Comparison of ENCODE assay signal across 8 cellular contexts in genomic region chr6:140537834-140538680, GRCh38.
DNase-seq lines count a peak whose midpoint lies in the region; ATAC-seq and TF ChIP-seq lines count a peak whose summit lies in the region.

No MANE protein-coding gene starts in this region.

- H3K4me1 ChIP-seq in aorta (ENCODE audit: control insufficient read depth in 1 of 2, insufficient read depth in 2 of 2, low read length in 2 of 2): peaks cover 2% of the 10 kb centered on the region in 2 donors

- intact Hi-C loops in Right ventricle myocardium inferior (cut with DNase I) (no loop called here), cardiac septum (cut with DNase I) (loop anchor here (10.0 kb wide), 2 partner anchors 237 to 1163 kb away; partner anchors contain the start of gene CITED2), aorta (cut with DNase I) (no loop called here)

- H3K4me3 ChIP-seq in choroid plexus epithelial cell (ENCODE audit: low read depth, low read length) (no peak overlapping the region), aorta (ENCODE audit: low read length in 2 of 2) (no peak overlapping the region)

- ATAC-seq in Right ventricle myocardium inferior (peak; percentile 70), aorta (ENCODE audit: low FRiP score) (peak; percentile 65), HG02885 (IDR thresholded peaks at IDR 0.05; ENCODE audit: poor library complexity, unreplicated experiment) (no peak), GM21576 (IDR thresholded peaks at IDR 0.05; ENCODE audit: unreplicated experiment) (no peak)

- WGBS in aorta, 2 donors: 3 to 6% methylated on average over 8 of the region's 8 CpGs

- H3K27me3 ChIP-seq in aorta (ENCODE audit: control insufficient read depth in 1 of 2, insufficient read depth in 2 of 2, low read length in 1 of 2): no peaks in the 10 kb centered on the region

- no peaks in the 10 kb centered on the region for H3K9me3 ChIP-seq in aorta (ENCODE audit: control insufficient read depth, low read length)

- no peak for TF ChIP-seq CTCF in choroid plexus epithelial cell (conservative IDR thresholded peaks at IDR 0.05; ENCODE audit: low read depth, low read length)

- DNase-seq in Right ventricle myocardium inferior (ENCODE audit: missing footprints): no peak
- DNase-seq in cardiac septum (ENCODE audit: low spot score): no peak
- peak; percentile 100 for DNase-seq in choroid plexus epithelial cell (ENCODE audit: low read depth)
- DNase-seq in lung microvascular endothelial cell (ENCODE audit: low read depth in 2 of 2): peak; percentile 37 to 86
- DNase-seq in aorta: no peak
- DNase-seq in NCI-H2029 (lab: John Stamatoyannopoulos, UW): no peak

- H3K27ac ChIP-seq in aorta (ENCODE audit: low read depth in 1 of 2, low read length in 2 of 2): peak overlapping the region; percentile 54 to 87

- no peaks in the 10 kb centered on the region for H3K36me3 ChIP-seq in aorta (ENCODE audit: control insufficient read depth in 1 of 2, insufficient read depth in 2 of 2, low read length in 1 of 2)

Comparison
In these comparisons a context has a peak if more than half of its experiments do, and no peak if none do; other contexts are left out.
1. ATAC-seq: peak in Right ventricle myocardium inferior (single experiment) and aorta (single experiment); none in HG02885 (single experiment) and GM21576 (single experiment).
2. DNase-seq: peak in choroid plexus epithelial cell (single experiment) and lung microvascular endothelial cell (2 of 2); none in Right ventricle myocardium inferior (single experiment), cardiac septum (single experiment), aorta (0 of 2) and NCI-H2029 (single experiment).